Comparison of ENCODE assay signal across 8 cellular contexts in the genomic region with DNA sequence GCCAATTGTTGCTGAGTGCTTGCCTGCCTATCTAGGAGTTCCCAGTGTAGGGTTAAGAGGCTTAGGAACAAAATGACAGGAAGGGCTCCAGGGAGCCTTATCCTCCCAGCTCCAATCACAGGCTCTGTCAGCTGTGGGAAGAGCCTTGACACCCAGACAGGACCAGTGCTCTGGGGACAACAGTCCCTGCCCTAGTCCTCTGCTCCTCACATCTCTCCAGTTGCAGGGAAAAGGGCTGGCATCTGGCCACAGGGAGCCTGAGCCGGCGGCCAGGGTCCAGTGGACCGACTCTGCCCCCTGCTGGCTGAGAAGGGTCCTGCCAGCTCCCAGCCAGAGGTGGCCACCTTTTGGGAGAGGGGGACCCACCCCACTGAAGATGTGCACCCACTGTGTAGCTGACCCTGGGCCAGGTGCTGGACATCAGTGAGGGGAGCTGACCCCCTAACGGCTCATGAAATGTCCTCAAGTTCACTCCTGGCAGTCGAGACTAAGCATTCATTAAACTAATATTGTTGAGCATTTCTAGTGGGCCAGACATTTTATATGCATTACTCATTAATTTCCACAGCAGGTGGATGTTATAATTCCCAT. TPM values are rescaled to one million over a fixed set of nuclear protein-coding genes. Genes with fewer than 3 reads are reported as not detected.
DNase-seq lines count a peak whose midpoint lies in the region; ATAC-seq and TF ChIP-seq lines count a peak whose summit lies in the region.

No MANE protein-coding gene starts in this region.

- H3K36me3 Mint-ChIP-seq in Calu3 (ENCODE audit: insufficient read depth, unreplicated experiment), result peaks cover 87% of the 10 kb centered on the region

- H3K9ac ChIP-seq in KMS-11, result no peak overlapping the region

- H2AFZ ChIP-seq in KMS-11 (ENCODE audit: low read depth), result no peak overlapping the region

- peak; percentile 30 to 51 (median 43) for ATAC-seq in heart right ventricle
- peak; percentile 15 to 59 (median 38) for ATAC-seq in psoas muscle
- no peak for ATAC-seq in HG03045 (IDR thresholded peaks at IDR 0.05; ENCODE audit: unreplicated experiment)
- ATAC-seq in GM18907 (IDR thresholded peaks at IDR 0.05; ENCODE audit: unreplicated experiment), result no peak

- peaks cover 64% of the 10 kb centered on the region for H3K4me1 Mint-ChIP-seq in Calu3 (ENCODE audit: low read depth, unreplicated experiment)

- H3K4me3 ChIP-seq in KMS-11 (IDR thresholded peaks at IDR 0.05; ENCODE audit: insufficient read depth, low read depth, low read length) (no peak overlapping the region), heart right ventricle (no peak overlapping the region), psoas muscle (no peak overlapping the region)

- H3K27me3 Mint-ChIP-seq in Calu3 (ENCODE audit: unreplicated experiment), result no peaks in the 10 kb centered on the region

- H3K27ac ChIP-seq in KMS-11 (no peak overlapping the region), heart right ventricle (peak overlapping the region; percentile 46 to 97 (median 90)), psoas muscle (peak overlapping the region; percentile 96)

- intact Hi-C loops in Calu3 (cut with micrococcal nuclease; ENCODE audit: unreplicated experiment) (loop anchor here (2.0 to 10.0 kb wide), 5 partner anchors 92 to 440 kb away; no protein-coding TSS in a partner anchor), heart right ventricle (cut with DNase I) (loop anchor here in 9 of 10 donors (2.0 to 10.0 kb wide), 15 partner anchors 62 to 440 kb away; a partner anchor contains a TSS), psoas muscle (cut with DNase I) (loop anchor here (2.0 to 10.0 kb wide), 5 partner anchors 204 to 382 kb away; no protein-coding TSS in a partner anchor)

- H3K4me1 ChIP-seq in KMS-11 (ENCODE audit: low read depth, poor library complexity, severe bottlenecking), result peaks cover 55% of the 10 kb centered on the region
- H3K4me1 ChIP-seq in heart right ventricle, result peaks cover 34 to 70% (median 57%) of the 10 kb centered on the region in 9 donors
- peaks cover 54% of the 10 kb centered on the region for H3K4me1 ChIP-seq in psoas muscle

- peak; percentile 97 for TF ChIP-seq CTCF in Calu3 (IDR thresholded peaks at IDR 0.05; ENCODE audit: unreplicated experiment)
- TF ChIP-seq CTCF in KMS-11 (conservative IDR thresholded peaks at IDR 0.05; ENCODE audit: low read depth, low read length), result peak; percentile 97
- peak; percentile 95 to 99 (median 96) for TF ChIP-seq CTCF in heart right ventricle (IDR thresholded peaks at IDR 0.05)
- TF ChIP-seq CTCF in psoas muscle (IDR thresholded peaks at IDR 0.05), result peak; percentile 95

- H4K20me1 ChIP-seq in KMS-11 (ENCODE audit: insufficient read depth), result no peaks in the 10 kb centered on the region

- H3K36me3 ChIP-seq in KMS-11 (ENCODE audit: insufficient read depth) (no peaks in the 10 kb centered on the region), heart right ventricle (peaks cover 0 to 79% (median 34%) of the 10 kb centered on the region in 9 donors), psoas muscle (ENCODE audit: insufficient read depth in 1 of 2, low read depth in 1 of 2) (peaks cover 0 to 57% of the 10 kb centered on the region in 2 donors)

- CTCF ChIA-PET in Calu3 (lab: Charles Lee), result interaction anchor here (0.6 to 2.1 kb wide), 9 partner anchors 62 to 441 kb away, joined by 3 to 12 read pairs (median 4); no protein-coding TSS in a partner anchor

- H3K4me3 Mint-ChIP-seq in Calu3 (ENCODE audit: low read depth, unreplicated experiment), result no peak overlapping the region

- H3K9me3 ChIP-seq in heart right ventricle (no peaks in the 10 kb centered on the region), psoas muscle (no peaks in the 10 kb centered on the region)

- DNase-seq in Calu3 (peak; percentile 92), SK-N-DZ (ENCODE audit: low spot score) (peak; percentile 64), amniotic epithelial cell (ENCODE audit: low read depth) (peak; percentile 65), heart right ventricle (peak; percentile 88 to 90), psoas muscle (peak; percentile 87 to 93)

- H3K27ac Mint-ChIP-seq in Calu3 (ENCODE audit: unreplicated experiment), result no peak overlapping the region

- BruUV-seq in Calu3 (replicated peaks; lab: Mats Ljungman, UMichigan), result no TSS peak

- H3K4me2 ChIP-seq in KMS-11, result peak overlapping the region; percentile 96; the same call in 1 of the 2 replicates

- 30 to 31% methylated on average over 5 of the region's 5 CpGs for WGBS in heart right ventricle, 2 donors
- WGBS in psoas muscle, 3 donors, result 19 to 30% (median 22%) methylated on average over 5 of the region's 5 CpGs

- no peaks in the 10 kb centered on the region for H3K27me3 ChIP-seq in KMS-11 (ENCODE audit: insufficient read depth, low read depth)
- H3K27me3 ChIP-seq in heart right ventricle, result no peaks in the 10 kb centered on the region
- no peaks in the 10 kb centered on the region for H3K27me3 ChIP-seq in psoas muscle (ENCODE audit: insufficient read depth in 3 of 3, low read length in 2 of 3)

- no peaks in the 10 kb centered on the region for H3K9me3 Mint-ChIP-seq in Calu3 (ENCODE audit: low read depth, unreplicated experiment)

- H3K79me2 ChIP-seq in KMS-11 (ENCODE audit: insufficient read depth, low read depth), result no peaks in the 10 kb centered on the region

RNA-seq across cellular contexts. Expression of a gene that starts 17.6 kb away (rescaled TPM):
- 43.1 and 48.0 TPM in 2 replicates for total RNA-seq in Calu3 (2022)
- polyA plus RNA-seq in SK-N-DZ (2014; cell fraction: cytosol; rRNA removed), result 17.7 and 18.7 TPM in 2 replicates
- polyA plus RNA-seq in SK-N-DZ (2014; cell fraction: nucleus; rRNA removed), result 20.4 and 30.5 TPM in 2 replicates
- 10 to 100 TPM; 24.4 to 32.8 (median 28.9) TPM for total RNA-seq in heart right ventricle
- polyA plus RNA-seq in heart right ventricle, result 10 to 100 TPM; 22.6 to 27.5 TPM
- 10 to 100 TPM; 24.0 to 38.7 (median 34.0) TPM for total RNA-seq in psoas muscle
- 10 to 100 TPM; 22.1 to 24.9 (median 22.5) TPM for polyA plus RNA-seq in psoas muscle

Comparison
In these comparisons a context has a peak if more than half of its experiments do, and no peak if none do; other contexts are left out.
1. ATAC-seq: peak in heart right ventricle (8 of 8) and psoas muscle (4 of 4); none in HG03045 (single experiment) and GM18907 (single experiment).
2. Peak in every context shown above with its lines, with median percentiles within 50 percentile points of each other: DNase-seq and CTCF ChIP-seq.